Comparison of ENCODE assay signal across 16 cellular contexts in the genomic region with DNA sequence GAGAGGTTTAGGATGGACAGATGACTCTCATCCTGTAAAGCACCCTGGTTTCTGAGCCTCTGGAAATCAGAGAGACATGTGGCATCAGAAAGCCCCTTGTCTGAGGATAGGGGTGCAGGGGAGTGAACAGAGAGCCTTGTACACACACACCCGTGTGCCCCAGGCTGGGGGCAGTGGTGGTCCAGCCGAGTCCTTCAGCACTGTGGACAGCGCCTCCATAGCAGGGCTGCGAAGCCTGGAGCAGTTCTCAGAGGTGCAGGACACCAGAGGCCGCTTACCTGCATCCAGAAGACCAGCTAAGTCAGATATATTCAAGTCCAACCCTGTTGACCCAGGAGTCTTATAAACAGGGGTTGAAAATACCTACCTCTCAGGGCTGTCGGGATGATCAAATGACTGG. TPM values are rescaled to one million over a fixed set of nuclear protein-coding genes. Genes with fewer than 3 reads are reported as not detected.
DNase-seq lines count a peak whose midpoint lies in the region; ATAC-seq and TF ChIP-seq lines count a peak whose summit lies in the region.
"Had no signal": no experiment of that assay in that cellular context is flagged by ENCODE, and none has a peak within 500 bp of the region (broad histone marks: within the 10 kb centered on the region; RNA-seq: fewer than 3 reads in every experiment).

No MANE protein-coding gene starts in this region.

- in situ Hi-C loops in T47D (cut with HindIII; ENCODE audit: low pct_unique_long_range_greater_than_20kb, low sequenced_read_pairs) = no loop called here

- H3K4me1 ChIP-seq in breast epithelium = no peaks in the 10 kb centered on the region

- no peak overlapping the region for H3K27ac Mint-ChIP-seq in progenitor cell of endocrine pancreas

- H3K4me1 Mint-ChIP-seq in progenitor cell of endocrine pancreas (ENCODE audit: low read depth) = no peaks in the 10 kb centered on the region

- TF ChIP-seq CTCF in breast epithelium (IDR thresholded peaks at IDR 0.05) (no peak), progenitor cell of endocrine pancreas (IDR thresholded peaks at IDR 0.05; ENCODE audit: unreplicated experiment) (no peak)

- peaks cover 86% of the 10 kb centered on the region for H3K27me3 Mint-ChIP-seq in progenitor cell of endocrine pancreas

- H3K27me3 ChIP-seq in breast epithelium = peaks cover 0 to 29% of the 10 kb centered on the region in 2 donors
- H3K27me3 ChIP-seq: esophagus muscularis mucosa had no signal

- ATAC-seq in left ventricle myocardium superior (peak; percentile 37), HG02885 (IDR thresholded peaks at IDR 0.05; ENCODE audit: poor library complexity, unreplicated experiment) (no peak), GM18502 (IDR thresholded peaks at IDR 0.05; ENCODE audit: poor library complexity, unreplicated experiment) (no peak)
- ATAC-seq: left lobe of liver had no signal

- H3K9me3 Mint-ChIP-seq in progenitor cell of endocrine pancreas (ENCODE audit: low read depth) = no peaks in the 10 kb centered on the region
- H3K9me3 Mint-ChIP-seq: CD8-positive, alpha-beta T cell had no signal

- DNase-seq in T47D (ENCODE audit: low read depth in 1 of 2, low spot score in 1 of 2) (peak; percentile 57 to 60), breast epithelium (ENCODE audit: low spot score in 2 of 2) (no peak), left ventricle myocardium superior (no peak), progenitor cell of endocrine pancreas (ENCODE audit: low spot score, unreplicated experiment) (peak; percentile 61), NCI-H526 (lab: John Stamatoyannopoulos, UW) (no peak)
- DNase-seq: amniotic stem cell; CD8-positive, alpha-beta T cell; effector CD4-positive, alpha-beta T cell; NK-92 treated with Interleukin-12 subunit alpha and Interleukin-12 subunit beta, amount 100 ng/mL, for 24 hours; stimulated activated naive CD4-positive, alpha-beta T cell treated with Interleukin-2 at 50 U/mL for 16 hours had no signal

- no peak overlapping the region for H3K4me3 ChIP-seq in breast epithelium
- H3K4me3 ChIP-seq: tibial nerve had no signal

- H3K9me3 ChIP-seq in breast epithelium = no peaks in the 10 kb centered on the region
- H3K9me3 ChIP-seq: esophagus muscularis mucosa, tibial nerve had no signal

- no peak overlapping the region for H3K4me3 Mint-ChIP-seq in progenitor cell of endocrine pancreas (ENCODE audit: low read depth)

- no peak overlapping the region for H3K27ac ChIP-seq in breast epithelium
- H3K27ac ChIP-seq: esophagus muscularis mucosa had no signal

- TF ChIP-seq POLR2A in breast epithelium (IDR thresholded peaks at IDR 0.05) = no peak

- H3K36me3 ChIP-seq in breast epithelium = no peaks in the 10 kb centered on the region
- H3K36me3 ChIP-seq: esophagus muscularis mucosa, tibial nerve had no signal

- intact Hi-C loops in breast epithelium (cut with DNase I; ENCODE audit: low total_unique reads) (no loop called here), left ventricle myocardium superior (cut with micrococcal nuclease) (loop anchor here (10.0 kb wide), 1 partner anchor 57 kb away; no protein-coding TSS in a partner anchor)

- H3K36me3 Mint-ChIP-seq in progenitor cell of endocrine pancreas (ENCODE audit: insufficient read depth) = no peaks in the 10 kb centered on the region
- H3K36me3 Mint-ChIP-seq: CD8-positive, alpha-beta T cell had no signal

TF ChIP-seq in PFSK-1, 5 proteins besides CTCF, POLR2A, EP300 and RAD21:
- TF ChIP-seq REST (IDR thresholded peaks at IDR 0.05; ENCODE audit: insufficient read depth in 1 of 2, low read depth in 2 of 2, low read length in 2 of 2) (peak; percentile 88 to 95), FOXP2 (optimal IDR thresholded peaks at IDR 0.05; ENCODE audit: borderline replicate concordance, extremely low read depth, extremely low read length, insufficient read depth) (no peak), TAF1 (IDR thresholded peaks at IDR 0.05; ENCODE audit: borderline replicate concordance, insufficient read depth, low read length) (no peak), POLR2AphosphoS5 (IDR thresholded peaks at IDR 0.05; ENCODE audit: low read depth, low read length) (no peak), SIN3A (IDR thresholded peaks at IDR 0.05; ENCODE audit: borderline replicate concordance, insufficient read depth, low read length) (no peak)

RNA-seq across cellular contexts. Expression of gene IGSF9B, which starts 11.5 kb away (rescaled TPM):
- total RNA-seq in breast epithelium (1 to 10 TPM in 2 of 3 donors, under 1 TPM in 1; 0.64 to 4.5 (median 3.3) TPM), left ventricle myocardium superior (34.5 TPM), progenitor cell of endocrine pancreas (7.8 and 9.4 TPM in 2 replicates)
- 4.3 TPM for polyA plus RNA-seq in PFSK-1 (2012; ENCODE audit: insufficient read length, low read depth)

Comparison
In these comparisons a context has a peak if more than half of its experiments do, and no peak if none do; other contexts are left out.
1. DNase-seq: peak in T47D (2 of 2) and progenitor cell of endocrine pancreas (single experiment); none in breast epithelium (0 of 2), left ventricle myocardium superior (single experiment) and NCI-H526 (0 of 2).